Comparison of ENCODE assay signal across 18 cellular contexts in the genomic region with DNA sequence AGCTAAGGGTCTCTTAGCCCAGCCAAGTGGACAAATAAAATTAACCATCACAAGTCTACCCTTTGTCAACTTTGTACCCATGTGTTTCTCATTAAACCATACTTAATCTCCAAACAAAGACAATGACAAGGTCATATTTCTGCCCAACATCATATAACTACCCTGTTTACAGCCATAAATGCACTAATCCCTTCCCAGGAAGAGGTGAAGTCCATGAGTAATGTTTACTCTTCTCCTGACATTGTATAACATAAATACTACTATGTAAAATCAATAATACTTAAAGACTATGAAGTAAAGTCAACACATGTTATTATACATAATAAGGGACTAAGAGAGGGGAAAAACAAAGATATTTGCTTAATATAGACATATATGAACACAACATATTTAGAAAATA.
"Had no signal": no experiment of that assay in that cellular context is flagged by ENCODE, and none has a peak within 500 bp of the region (broad histone marks: within the 10 kb centered on the region; RNA-seq: fewer than 3 reads in every experiment).

No MANE protein-coding gene starts in this region.

- H3K27me3 ChIP-seq: ascending aorta, sigmoid colon, spleen, upper lobe of left lung had no signal

- H3K27ac ChIP-seq: ascending aorta, coronary artery, foreskin keratinocyte, parathyroid adenoma, sigmoid colon, spleen, thoracic aorta, upper lobe of left lung had no signal

- H3K4me3 ChIP-seq: ascending aorta, coronary artery, sigmoid colon, spleen, thoracic aorta, upper lobe of left lung had no signal

- H3K4me1 Mint-ChIP-seq: mesothelial cell of epicardium; nephron; stimulated activated memory B cell treated with anti-CD40 and anti-IgM and Interleukin-4, amounts not matched to agents 10 μg/mL and 1 μg/mL and 100 μg/mL, for 72 hours had no signal

- H3K27me3 Mint-ChIP-seq: stimulated activated memory B cell treated with anti-CD40 and anti-IgM and Interleukin-4, amounts not matched to agents 10 μg/mL and 1 μg/mL and 100 μg/mL, for 72 hours had no signal

- H3K36me3 ChIP-seq: ascending aorta, sigmoid colon, spleen, thoracic aorta, upper lobe of left lung had no signal

- H3K27ac Mint-ChIP-seq: activated naive CD4-positive, alpha-beta T cell treated with anti-CD3 and anti-CD28 coated beads for 36 hours; mesothelial cell of epicardium; nephron; stimulated activated memory B cell treated with anti-CD40 and anti-IgM and Interleukin-4, amounts not matched to agents 10 μg/mL and 1 μg/mL and 100 μg/mL, for 72 hours had no signal

- H3K4me3 Mint-ChIP-seq: activated naive CD4-positive, alpha-beta T cell treated with anti-CD3 and anti-CD28 coated beads for 36 hours; activated T-cell treated with anti-CD3 and anti-CD28 coated beads, Interleukin-2, amount 50 U/mL, for 4 hours; mesothelial cell of epicardium; nephron; stimulated activated memory B cell treated with anti-CD40 and anti-IgM and Interleukin-4, amounts not matched to agents 10 μg/mL and 1 μg/mL and 100 μg/mL, for 72 hours had no signal

- H3K9ac ChIP-seq: parathyroid adenoma had no signal

- H3K9me3 Mint-ChIP-seq: activated naive CD4-positive, alpha-beta T cell treated with anti-CD3 and anti-CD28 coated beads for 36 hours; activated T-cell treated with anti-CD3 and anti-CD28 coated beads, Interleukin-2, amount 50 U/mL, for 4 hours; mesothelial cell of epicardium; nephron; stimulated activated memory B cell treated with anti-CD40 and anti-IgM and Interleukin-4, amounts not matched to agents 10 μg/mL and 1 μg/mL and 100 μg/mL, for 72 hours had no signal

- H3K36me3 Mint-ChIP-seq: mesothelial cell of epicardium; stimulated activated memory B cell treated with anti-CD40 and anti-IgM and Interleukin-4, amounts not matched to agents 10 μg/mL and 1 μg/mL and 100 μg/mL, for 72 hours had no signal

- H3K4me1 ChIP-seq: ascending aorta, foreskin keratinocyte, parathyroid adenoma, sigmoid colon, spleen, upper lobe of left lung had no signal

- H3K9me3 ChIP-seq: ascending aorta, sigmoid colon, spleen, thoracic aorta, upper lobe of left lung had no signal

- H3K79me2 ChIP-seq: parathyroid adenoma had no signal

- H2AFZ ChIP-seq: parathyroid adenoma had no signal

- DNase-seq: activated CD4-positive, alpha-beta T cell treated with anti-CD3 and anti-CD28 coated beads, Interleukin-2, amount 50 U/mL, for 1 hour; activated CD8-positive, alpha-beta memory T cell treated with anti-CD3 and anti-CD28 coated beads, Interleukin-2, amount 50 U/mL, for 4 hours; activated naive CD4-positive, alpha-beta T cell treated with anti-CD3 and anti-CD28 coated beads for 36 hours; activated T-cell treated with anti-CD3 and anti-CD28 coated beads, Interleukin-2, amount 50 U/mL, for 4 hours; foreskin keratinocyte; glutamatergic neuron; hypothalamus; sigmoid colon; spleen; stimulated activated CD4-positive, alpha-beta T cell treated with anti-CD3 and anti-CD28 coated beads, Interleukin-4, amount 100 ng/mL, for 4 hours; upper lobe of left lung had no signal
